28 cellular contexts compared by ENCODE assay signal in the genomic region with DNA sequence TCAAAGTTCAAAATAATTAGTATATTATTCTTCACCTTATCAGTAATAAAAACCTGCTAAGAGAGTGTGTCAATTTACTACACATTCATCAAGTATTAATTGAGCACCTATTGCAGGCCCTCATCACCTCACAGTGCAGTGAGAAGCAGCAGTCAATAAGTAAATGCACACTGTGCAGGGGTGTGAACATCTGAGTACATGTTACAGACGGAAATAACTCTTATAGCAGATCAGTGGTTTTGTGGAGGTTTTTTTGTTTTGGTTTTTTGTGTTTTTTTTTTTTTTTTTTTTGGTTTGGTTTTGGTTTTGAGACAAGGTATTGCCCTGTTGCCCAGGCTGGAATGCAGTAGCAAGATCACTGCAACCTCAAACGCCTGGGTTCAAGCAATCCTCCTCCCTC. TPM values are rescaled to one million over a fixed set of nuclear protein-coding genes. Genes with fewer than 3 reads are reported as not detected.
DNase-seq lines count a peak whose midpoint lies in the region; ATAC-seq, FAIRE-seq and TF ChIP-seq lines count a peak whose summit lies in the region.
"Had no signal": no experiment of that assay in that cellular context is flagged by ENCODE, and none has a peak within 500 bp of the region (broad histone marks: within the 10 kb centered on the region; RNA-seq: fewer than 3 reads in every experiment).

No MANE protein-coding gene starts in this region.

- WGBS in K562 (ENCODE audit: insufficient coverage, low coverage, missing lambda C conversion rate): 73% methylated on average over 2 of the region's 2 CpGs
- 49 to 70% (median 64%) methylated on average over 2 of the region's 2 CpGs for WGBS in stomach, 5 donors

- H3K4me1 ChIP-seq in K562 (replicated peaks in 1 of 2; ENCODE audit: control insufficient read depth in 2 of 2, insufficient read depth in 2 of 2, low read length in 2 of 2) (peaks cover 0 to 3% of the 10 kb centered on the region in 2 experiments; a peak in 2 of 5 replicates), stomach (peaks cover 38 to 98% (median 69%) of the 10 kb centered on the region in 4 donors)

- TF ChIP-seq CTCF in K562 (IDR thresholded peaks at IDR 0.05 in 2 of 3, conservative IDR thresholded peaks at IDR 0.05 in 1 of 3; ENCODE audit: insufficient read depth in 2 of 3, low read depth in 1 of 3, low read length in 3 of 3) (no peak), stomach (IDR thresholded peaks at IDR 0.05) (no peak)

- TF ChIP-seq EP300 in K562 (IDR thresholded peaks at IDR 0.05; ENCODE audit: low read length) (no peak), stomach (IDR thresholded peaks at IDR 0.05) (no peak)

- peak overlapping the region; percentile 58 for H3K27ac Mint-ChIP-seq in activated T-cell treated with anti-CD3 and anti-CD28 coated beads, Interleukin-2, amount 50 U/mL, for 72 hours
- H3K27ac Mint-ChIP-seq: HFFc6 had no signal

- in situ Hi-C loops in K562 (cut with MboI): no loop called here

- peaks cover 93% of the 10 kb centered on the region for H3K36me3 ChIP-seq in K562 (ENCODE audit: control insufficient read depth, insufficient read depth, low read length)
- peaks cover 9 to 55% (median 45%) of the 10 kb centered on the region in 4 donors for H3K36me3 ChIP-seq in stomach

- H3K79me2 ChIP-seq in K562 (ENCODE audit: control insufficient read depth, insufficient read depth, low read length): peaks cover 88% of the 10 kb centered on the region

- H3K27me3 ChIP-seq in K562 (ENCODE audit: control insufficient read depth in 2 of 2, insufficient read depth in 2 of 2, low read length in 2 of 2) (no peaks in the 10 kb centered on the region), stomach (no peaks in the 10 kb centered on the region)
- H3K27me3 ChIP-seq: cardiac muscle cell had no signal

- POLR2A ChIA-PET in K562 (lab: Yijun Ruan, JAX): no interaction called here

- H3K4me3 Mint-ChIP-seq in activated T-cell treated with anti-CD3 and anti-CD28 coated beads, Interleukin-2, amount 50 U/mL, for 72 hours: peak overlapping the region in 1 of 2 donors; percentile 11
- H3K4me3 Mint-ChIP-seq: HFFc6, neural crest cell had no signal

- BruUV-seq in K562 (replicated peaks; lab: Mats Ljungman, UMichigan): no TSS peak

- FAIRE-seq in K562 (lab: Jason Lieb, UNC): no peak
- FAIRE-seq: GM12892, small intestine had no signal

- peaks cover 4% of the 10 kb centered on the region for H3K9me1 ChIP-seq in K562 (ENCODE audit: control insufficient read depth, insufficient read depth, low read length)

- H2AFZ ChIP-seq in K562 (ENCODE audit: low read depth, low read length): no peak overlapping the region

- peaks cover 67% of the 10 kb centered on the region for H3K4me1 Mint-ChIP-seq in activated T-cell treated with anti-CD3 and anti-CD28 coated beads, Interleukin-2, amount 50 U/mL, for 72 hours (ENCODE audit: low read depth)

- no peak overlapping the region for H3K4me3 ChIP-seq in Jurkat, Clone E6-1 (ENCODE audit: low read length)
- no peak overlapping the region for H3K4me3 ChIP-seq in K562
- H3K4me3 ChIP-seq in stomach: no peak overlapping the region
- H3K4me3 ChIP-seq: cardiac muscle cell, psoas muscle had no signal

- H3K36me3 Mint-ChIP-seq in activated T-cell treated with anti-CD3 and anti-CD28 coated beads, Interleukin-2, amount 50 U/mL, for 72 hours (ENCODE audit: insufficient read depth in 2 of 2): peaks cover 7% of the 10 kb centered on the region in 2 donors

- no peak for TF ChIP-seq POLR2A in K562 (conservative IDR thresholded peaks at IDR 0.05)
- TF ChIP-seq POLR2A in stomach (IDR thresholded peaks at IDR 0.05): no peak

- no peak for DNase-seq in activated T-cell treated with anti-CD3 and anti-CD28 coated beads, Interleukin-2, amount 50 U/mL, for 72 hours
- DNase-seq in activated T-cell treated with anti-CD3 and anti-CD28 coated beads, Interleukin-2, amount 50 U/mL, for 48 hours: no peak
- DNase-seq in Jurkat, Clone E6-1 (ENCODE audit: low read depth, low spot score): peak; percentile 24
- DNase-seq in K562 (ENCODE audit: extremely low read depth in 1 of 4, low spot score in 3 of 4) (no peak), stomach (no peak), NCI-H748 treated with DMSO at 0.1 percent for 48 hours (lab: John Stamatoyannopoulos, UW) (no peak), glomerular visceral epithelial cell (ENCODE audit: extremely low spot score) (no peak), substantia nigra (lab: John Stamatoyannopoulos, UW) (no peak)
- DNase-seq: ACHN; activated CD4-positive, CD25-positive, alpha-beta regulatory T cell; activated CD8-positive, alpha-beta memory T cell treated with anti-CD3 and anti-CD28 coated beads, Interleukin-2, amount 50 U/mL, for 48 hours; amniotic stem cell; DMS53; foreskin melanocyte; HFFc6; left cardiac atrium; mesenchymal stem cell; NCI-H1105 treated with DMSO at 0.1 percent for 48 hours; NCI-H510A treated with DMSO at 0.1 percent for 48 hours; psoas muscle; small intestine; stimulated activated CD4-positive, alpha-beta T cell treated with anti-CD3 and anti-CD28 coated beads, Interleukin-4, amount 100 ng/mL, for 24 hours; T1000 had no signal

- no peaks in the 10 kb centered on the region for H3K27me3 Mint-ChIP-seq in activated T-cell treated with anti-CD3 and anti-CD28 coated beads, Interleukin-2, amount 50 U/mL, for 72 hours (ENCODE audit: low read depth)

- H4K20me1 ChIP-seq in K562 (replicated peaks; ENCODE audit: control insufficient read depth, insufficient read depth, low read length): peaks cover 10% of the 10 kb centered on the region; the same call in 1 of the 2 replicates

- TF ChIP-seq RAD21 in K562 (CRISPR knock-in tag; conservative IDR thresholded peaks at IDR 0.05 in 1 of 2, IDR thresholded peaks at IDR 0.05 in 1 of 2): no peak

- H3K4me2 ChIP-seq in K562 (ENCODE audit: insufficient read depth, low read length): no peak overlapping the region
- H3K4me2 ChIP-seq: SK-N-SH had no signal

- no peaks in the 10 kb centered on the region for H3K9me3 ChIP-seq in K562 (replicated peaks; ENCODE audit: control insufficient read depth, insufficient read depth, low read depth, low read length)
- no peaks in the 10 kb centered on the region for H3K9me3 ChIP-seq in stomach
- H3K9me3 ChIP-seq: psoas muscle, SK-N-SH had no signal

- H3K27ac ChIP-seq in K562 (ENCODE audit: extremely low read depth, low read depth, low read length) (no peak overlapping the region), stomach (peak overlapping the region; percentile 54 to 77 (median 63)), substantia nigra (ENCODE audit: low read depth, low read length, poor library complexity, severe bottlenecking) (no peak overlapping the region)
- H3K27ac ChIP-seq: C4-2B, cardiac muscle cell, psoas muscle had no signal

- ATAC-seq in activated T-cell treated with anti-CD3 and anti-CD28 coated beads, Interleukin-2, amount 50 U/mL, for 72 hours (replicated peaks in 1 of 2): peak; percentile 52 to 58
- ATAC-seq in K562: 0 out of 3 replicates have a peak, but pooled peaks have one; percentile 32

- CTCF ChIA-PET in K562 (lab: Yijun Ruan, JAX; ENCODE audit: low intra/inter-chr PET ratio): no interaction called here

- intact Hi-C loops in K562 (cut with micrococcal nuclease): no loop called here
- intact Hi-C loops in stomach (cut with DNase I; ENCODE audit: low total_unique reads): no loop called here

- no peak overlapping the region for H3K9ac ChIP-seq in K562 (ENCODE audit: insufficient read depth in 1 of 2, low read depth in 2 of 2, low read length in 2 of 2)
- H3K9ac ChIP-seq: SK-N-SH had no signal

- H3K9me3 Mint-ChIP-seq in activated T-cell treated with anti-CD3 and anti-CD28 coated beads, Interleukin-2, amount 50 U/mL, for 72 hours: no peaks in the 10 kb centered on the region
- H3K9me3 Mint-ChIP-seq: HFFc6, neural crest cell had no signal

TF ChIP-seq in K562, 482 proteins besides CTCF, POLR2A, EP300 and RAD21 (continues in another document):
- TF ChIP-seq GTF2B (IDR thresholded peaks at IDR 0.05; ENCODE audit: extremely low read depth, insufficient read length): no peak

RNA-seq across cellular contexts. Expression of gene KLF3, which starts 20.3 kb away (rescaled TPM):
- total RNA-seq in activated T-cell treated with anti-CD3 and anti-CD28 coated beads, Interleukin-2, amount 50 U/mL, for 72 hours: 1 to 10 TPM; 7.4 to 9.6 TPM
- 1.0 TPM for polyA plus RNA-seq in Jurkat, Clone E6-1 (2012; ENCODE audit: insufficient read depth, insufficient read length)
- 43.5 and 71.2 TPM in 2 replicates for total RNA-seq in K562 (2011; cell fraction: chromatin; rRNA removed; ENCODE audit: low replicate concordance)
- 24.8 and 33.7 TPM in 2 replicates for total RNA-seq in K562 (2011; cell fraction: nucleolus; rRNA removed)
- total RNA-seq in K562 (2011; cell fraction: nucleoplasm; rRNA removed): 60.1 and 82.7 TPM in 2 replicates
- total RNA-seq in K562 (2014; rRNA removed) (17.3 and 18.7 TPM in 2 replicates), K562 (2014; rRNA removed; fragmentation: Illumina TruSeq; extraction: Trizol) (21.7 and 24.7 TPM in 2 replicates), K562 (2015; rRNA removed; fragmentation: Illumina TruSeq; extraction: Trizol) (16.4 and 16.5 TPM in 2 replicates), K562 (2021) (42.0 and 47.2 TPM in 2 replicates), stomach (100 to 1,000 TPM in 2 of 5 donors, 10 to 100 TPM in 3; 46.4 to 113 (median 79.1) TPM)
- polyA plus RNA-seq in K562 (2011; rRNA removed) (19.5 and 20.3 TPM in 2 replicates), K562 (2014; fragmentation: Illumina TruSeq; extraction: Trizol) (34.7 and 35.4 TPM in 2 replicates), K562 (2014; fragmentation: Nextera tagmentation; extraction: Ambion mirVana) (10 to 100 TPM in 1 of 2 experiments, 1 to 10 TPM in 1; 9.9 to 16.8 TPM), K562 (2014; rRNA removed) (18.1 and 20.2 TPM in 2 replicates), stomach (10 to 100 TPM; 13.0 to 45.1 (median 13.5) TPM)
- 13.0 and 14.9 TPM in 2 replicates for polyA plus RNA-seq in K562 (2011; cell fraction: cytosol; rRNA removed)
- 28.1 and 33.0 TPM in 2 replicates for polyA plus RNA-seq in K562 (2011; cell fraction: nucleus; rRNA removed)
- polyA plus RNA-seq in K562 (2012): 19.1 and 20.1 TPM in 2 replicates
- 45.2 and 57.9 TPM in 2 replicates for polyA minus RNA-seq in K562 (2011; rRNA and poly(A)+ RNA removed)
- polyA minus RNA-seq in K562 (2011; cell fraction: cytosol; rRNA and poly(A)+ RNA removed): 19.7 and 24.9 TPM in 2 replicates
- 53.9 and 76.0 TPM in 2 replicates for polyA minus RNA-seq in K562 (2011; cell fraction: nucleus; rRNA and poly(A)+ RNA removed)

Comparison
In these comparisons a context has a peak if more than half of its experiments do, and no peak if none do; other contexts are left out.
1. H3K27ac ChIP-seq: peak in stomach (5 of 5); none in K562 (single experiment) and substantia nigra (single experiment).